ENCODE assay signal across 1 cellular context in genomic region chr9:113536166-113536482, GRCh38.
TF ChIP-seq lines count a peak whose summit lies in the region.

No MANE protein-coding gene starts in this region.

TF ChIP-seq in H1, 55 proteins besides CTCF, POLR2A, EP300 and RAD21 (continued from another document):
- no peak for TF ChIP-seq CHD7 (IDR thresholded peaks at IDR 0.05; ENCODE audit: insufficient replicate concordance, low read length)
- TF ChIP-seq MAX (IDR thresholded peaks at IDR 0.05): peak; percentile 62
